12 cellular contexts compared by ENCODE assay signal in genomic region chr6:154292855-154293519, GRCh38.
DNase-seq lines count a peak whose midpoint lies in the region; ATAC-seq and TF ChIP-seq lines count a peak whose summit lies in the region.
"Had no signal": no experiment of that assay in that cellular context is flagged by ENCODE, and none has a peak within 500 bp of the region (broad histone marks: within the 10 kb centered on the region; RNA-seq: fewer than 3 reads in every experiment).

No MANE protein-coding gene starts in this region.

- no peak overlapping the region for H3K56ac ChIP-seq in mesendoderm (ENCODE audit: low read length)

- no peaks in the 10 kb centered on the region for H3K79me2 ChIP-seq in mesendoderm (ENCODE audit: control insufficient read depth, insufficient read depth, low read length)

- intact Hi-C loops in left cardiac atrium (cut with DNase I): no loop called here
- intact Hi-C loops in CD4-positive, alpha-beta memory T cell (cut with micrococcal nuclease): loop anchor here (1.0 kb wide), 1 partner anchor 9 kb away; no protein-coding TSS in a partner anchor
- intact Hi-C loops in heart right ventricle (cut with DNase I): no loop called here

- no peak overlapping the region for H4K5ac ChIP-seq in mesendoderm (ENCODE audit: low read length)

- H3K79me1 ChIP-seq in mesendoderm (ENCODE audit: low read length): no peaks in the 10 kb centered on the region

- H3K27me3 Mint-ChIP-seq in CD4-positive, alpha-beta memory T cell: peaks cover 0 to 1% of the 10 kb centered on the region in 2 donors

- no peak overlapping the region for H2BK15ac ChIP-seq in mesendoderm (replicated peaks; ENCODE audit: low read depth)

- no peak overlapping the region for H3K9ac ChIP-seq in mesendoderm (ENCODE audit: low read length)

- H3K36me3 ChIP-seq in mesendoderm (ENCODE audit: control insufficient read depth, insufficient read depth, low read length): no peaks in the 10 kb centered on the region
- H3K36me3 ChIP-seq in CD4-positive, alpha-beta memory T cell (ENCODE audit: insufficient read depth, low read length): no peaks in the 10 kb centered on the region
- no peaks in the 10 kb centered on the region for H3K36me3 ChIP-seq in heart right ventricle
- H3K36me3 ChIP-seq: gastrocnemius medialis had no signal

- no peak overlapping the region for H4K8ac ChIP-seq in mesendoderm (ENCODE audit: low read depth, low read length)

- WGBS in mesendoderm (ENCODE audit: extremely low coverage, insufficient coverage, low lambda C conversion rate): no CpG with 5 or more reads among the region's 4 CpGs
- WGBS in heart right ventricle, 2 donors: 58 to 83% methylated on average over 4 of the region's 4 CpGs

- no peaks in the 10 kb centered on the region for H3K9me3 ChIP-seq in CD4-positive, alpha-beta memory T cell (ENCODE audit: control insufficient read depth in 1 of 2, low read length in 2 of 2)
- peaks cover 0 to 9% (median 0%) of the 10 kb centered on the region in 11 donors for H3K9me3 ChIP-seq in heart right ventricle
- H3K9me3 ChIP-seq: gastrocnemius medialis had no signal

- H3K4me3 ChIP-seq in choroid plexus epithelial cell (ENCODE audit: low read depth, low read length) (no peak overlapping the region), mesendoderm (ENCODE audit: low read length) (no peak overlapping the region), heart right ventricle (no peak overlapping the region)
- no peak overlapping the region for H3K4me3 ChIP-seq in CD4-positive, alpha-beta memory T cell (ENCODE audit: low read length in 2 of 2)
- H3K4me3 ChIP-seq: gastrocnemius medialis had no signal

- POLR2A ChIA-PET in CD4-positive, alpha-beta memory T cell (lab: Charles Lee; ENCODE audit: partially characterized antibody): no interaction called here

- no peak overlapping the region for H3K23ac ChIP-seq in mesendoderm (ENCODE audit: low read length)

- H3K4me1 Mint-ChIP-seq in CD4-positive, alpha-beta memory T cell: no peaks in the 10 kb centered on the region

- peaks cover 0 to 2% (median 0%) of the 10 kb centered on the region in 8 donors for H3K9me3 Mint-ChIP-seq in CD4-positive, alpha-beta memory T cell

- no peak overlapping the region for H3K18ac ChIP-seq in mesendoderm (ENCODE audit: low read length)

- H3K36me3 Mint-ChIP-seq in CD4-positive, alpha-beta memory T cell: no peaks in the 10 kb centered on the region

- no peak overlapping the region for H3K27ac ChIP-seq in mesendoderm (ENCODE audit: low read depth, low read length)
- no peak overlapping the region for H3K27ac ChIP-seq in CD4-positive, alpha-beta memory T cell (ENCODE audit: low read depth, low read length)
- peak overlapping the region in 1 of 10 donors; percentile 13 for H3K27ac ChIP-seq in heart right ventricle
- H3K27ac ChIP-seq: gastrocnemius medialis had no signal

- no peak overlapping the region for H2BK5ac ChIP-seq in mesendoderm (ENCODE audit: low read length)

- ATAC-seq in left cardiac atrium (no peak), heart right ventricle (no peak)
- ATAC-seq: gastrocnemius medialis had no signal

- H3K4ac ChIP-seq in mesendoderm (ENCODE audit: low read depth, low read length): no peak overlapping the region

- CTCF ChIA-PET in CD4-positive, alpha-beta memory T cell (lab: Charles Lee; ENCODE audit: partially characterized antibody): no interaction called here

- H2AK5ac ChIP-seq in mesendoderm (ENCODE audit: low read length): no peak overlapping the region

- no peaks in the 10 kb centered on the region for H3K27me3 ChIP-seq in mesendoderm (ENCODE audit: insufficient read depth, low read length, poor library complexity)
- no peaks in the 10 kb centered on the region for H3K27me3 ChIP-seq in CD4-positive, alpha-beta memory T cell (ENCODE audit: insufficient read depth, low read length)
- no peaks in the 10 kb centered on the region for H3K27me3 ChIP-seq in heart right ventricle
- H3K27me3 ChIP-seq: gastrocnemius medialis had no signal

- no peak overlapping the region for H3K4me3 Mint-ChIP-seq in CD4-positive, alpha-beta memory T cell

- H3K4me2 ChIP-seq in mesendoderm (ENCODE audit: low read length): no peak overlapping the region

- TF ChIP-seq CTCF in choroid plexus epithelial cell (conservative IDR thresholded peaks at IDR 0.05; ENCODE audit: low read depth, low read length) (no peak), heart right ventricle (IDR thresholded peaks at IDR 0.05) (no peak)

- DNase-seq in AG08396 (ENCODE audit: low spot score): peak; percentile 49
- DNase-seq in HT1080 (ENCODE audit: low read depth): peak; percentile 72
- DNase-seq in choroid plexus epithelial cell (ENCODE audit: low read depth): peak; percentile 80
- peak; percentile 48 for DNase-seq in mesendoderm
- DNase-seq in left cardiac atrium: no peak
- no peak for DNase-seq in CD4-positive, alpha-beta memory T cell
- no peak for DNase-seq in stimulated activated naive CD4-positive, alpha-beta T cell treated with Interleukin-2 at 50 U/mL for 16 hours (lab: John Stamatoyannopoulos, UW)
- DNase-seq in heart right ventricle: no peak
- DNase-seq: DMS153; gastrocnemius medialis; NCI-H1436 treated with DMSO at 0.1 percent for 48 hours; stimulated activated CD4-positive, alpha-beta T cell treated with anti-CD3 and anti-CD28 coated beads, Interleukin-15, amount 100 ng/mL, for 24 hours had no signal

- H3K4me1 ChIP-seq in mesendoderm (ENCODE audit: control insufficient read depth, low read depth, low read length) (no peaks in the 10 kb centered on the region), heart right ventricle (peaks cover 0 to 17% (median 10%) of the 10 kb centered on the region in 9 donors)
- no peaks in the 10 kb centered on the region for H3K4me1 ChIP-seq in CD4-positive, alpha-beta memory T cell (ENCODE audit: insufficient read depth, low read length)
- H3K4me1 ChIP-seq: gastrocnemius medialis had no signal

- no peak overlapping the region for H3K27ac Mint-ChIP-seq in CD4-positive, alpha-beta memory T cell

- H2BK120ac ChIP-seq in mesendoderm (ENCODE audit: low read depth, low read length): no peak overlapping the region

Comparison
In these comparisons a context has a peak if more than half of its experiments do, and no peak if none do; other contexts are left out.
1. DNase-seq: peak in AG08396 (single experiment), HT1080 (single experiment), choroid plexus epithelial cell (single experiment) and mesendoderm (single experiment); none in left cardiac atrium (single experiment), CD4-positive, alpha-beta memory T cell (0 of 5), stimulated activated naive CD4-positive, alpha-beta T cell treated with Interleukin-2 at 50 U/mL for 16 hours (single experiment) and heart right ventricle (0 of 2).